ENCODE assay signal across 2 cellular contexts in the genomic region with DNA sequence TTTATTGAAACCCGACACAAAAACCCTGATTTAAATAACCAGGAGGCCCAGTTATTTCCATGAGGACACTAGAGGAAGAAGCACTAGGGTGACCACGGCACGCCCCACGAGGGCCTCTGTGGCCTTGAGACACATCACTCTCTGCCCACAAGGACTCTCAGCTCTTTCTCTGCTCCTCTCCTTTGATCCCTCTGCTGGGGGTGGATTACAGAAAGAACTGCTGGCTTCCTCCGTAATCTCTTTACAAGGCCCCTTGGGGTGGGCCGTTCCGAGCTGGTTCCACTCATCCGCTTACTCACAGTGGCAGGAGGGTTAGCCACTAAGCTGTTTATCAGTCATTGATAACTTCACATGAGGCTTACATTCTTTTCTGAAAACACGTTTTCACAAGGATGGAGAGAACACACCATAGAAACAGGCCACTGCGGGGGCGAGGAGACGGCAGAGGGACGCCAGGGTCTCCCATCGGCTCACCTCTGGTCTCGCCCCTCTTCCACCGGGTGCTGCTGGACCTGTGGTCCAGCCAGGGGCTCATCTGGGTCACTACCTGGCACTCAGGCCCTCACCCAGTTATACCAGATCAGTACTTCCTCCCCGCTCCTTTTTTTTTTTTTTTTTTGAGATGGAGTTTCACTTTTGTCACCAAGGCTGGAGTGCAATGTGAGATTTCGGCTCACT.
TF ChIP-seq lines count a peak whose summit lies in the region.

No MANE protein-coding gene starts in this region.

TF ChIP-seq in SK-N-SH, 30 proteins besides CTCF, POLR2A, EP300 and RAD21 (continued from another document):
- TF ChIP-seq MAX (IDR thresholded peaks at IDR 0.05; ENCODE audit: low read depth) (no peak), NRF1 (IDR thresholded peaks at IDR 0.05; ENCODE audit: low read depth, low read length) (no peak)

TF ChIP-seq in SK-N-SH treated with all-trans-retinoic acid at 6 μM for 48 hours, 23 proteins besides CTCF, POLR2A, EP300 and RAD21 (continued from another document):
- TF ChIP-seq TSHZ2 (CRISPR knock-in tag; IDR thresholded peaks at IDR 0.05) = no peak
- no peak for TF ChIP-seq ZNF565 (CRISPR knock-in tag; conservative IDR thresholded peaks at IDR 0.05; ENCODE audit: low read depth)
- no peak for TF ChIP-seq ZNF70 (CRISPR knock-in tag; IDR thresholded peaks at IDR 0.05)
- no peak for TF ChIP-seq BACH2 (CRISPR knock-in tag; IDR thresholded peaks at IDR 0.05; ENCODE audit: borderline replicate concordance)
- TF ChIP-seq, protein P1, sequence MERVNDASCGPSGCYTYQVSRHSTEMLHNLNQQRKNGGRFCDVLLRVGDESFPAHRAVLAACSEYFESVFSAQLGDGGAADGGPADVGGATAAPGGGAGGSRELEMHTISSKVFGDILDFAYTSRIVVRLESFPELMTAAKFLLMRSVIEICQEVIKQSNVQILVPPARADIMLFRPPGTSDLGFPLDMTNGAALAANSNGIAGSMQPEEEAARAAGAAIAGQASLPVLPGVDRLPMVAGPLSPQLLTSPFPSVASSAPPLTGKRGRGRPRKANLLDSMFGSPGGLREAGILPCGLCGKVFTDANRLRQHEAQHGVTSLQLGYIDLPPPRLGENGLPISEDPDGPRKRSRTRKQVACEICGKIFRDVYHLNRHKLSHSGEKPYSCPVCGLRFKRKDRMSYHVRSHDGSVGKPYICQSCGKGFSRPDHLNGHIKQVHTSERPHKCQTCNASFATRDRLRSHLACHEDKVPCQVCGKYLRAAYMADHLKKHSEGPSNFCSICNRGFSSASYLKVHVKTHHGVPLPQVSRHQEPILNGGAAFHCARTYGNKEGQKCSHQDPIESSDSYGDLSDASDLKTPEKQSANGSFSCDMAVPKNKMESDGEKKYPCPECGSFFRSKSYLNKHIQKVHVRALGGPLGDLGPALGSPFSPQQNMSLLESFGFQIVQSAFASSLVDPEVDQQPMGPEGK (CRISPR knock-in tag; IDR thresholded peaks at IDR 0.05; ENCODE audit: borderline replicate concordance) = no peak
- TF ChIP-seq TOX (CRISPR knock-in tag; IDR thresholded peaks at IDR 0.05; ENCODE audit: borderline replicate concordance) = no peak
- TF ChIP-seq POU6F1 (CRISPR knock-in tag; IDR thresholded peaks at IDR 0.05; ENCODE audit: borderline replicate concordance, low read depth) = no peak
